In genomic region chr6:82385546-82385945, GRCh38 we compare ENCODE assay signal across 18 cellular contexts. TPM values are rescaled to one million over a fixed set of nuclear protein-coding genes. Genes with fewer than 3 reads are reported as not detected.
DNase-seq lines count a peak whose midpoint lies in the region; ATAC-seq, FAIRE-seq and TF ChIP-seq lines count a peak whose summit lies in the region.
"Had no signal": no experiment of that assay in that cellular context is flagged by ENCODE, and none has a peak within 500 bp of the region (broad histone marks: within the 10 kb centered on the region; RNA-seq: fewer than 3 reads in every experiment).

No MANE protein-coding gene starts in this region.

- 40% methylated on average over 2 of the region's 2 CpGs for WGBS in esophagus muscularis mucosa
- 56% methylated on average over 2 of the region's 2 CpGs for WGBS in smooth muscle cell (ENCODE audit: low lambda C conversion rate)
- WGBS in HepG2 (ENCODE audit: low lambda C conversion rate): 0% methylated on average over 2 of the region's 2 CpGs

- H3K36me3 ChIP-seq in HEK293 (ENCODE audit: control insufficient read depth in 2 of 2, insufficient read depth in 1 of 2, low read length in 2 of 2) (no peaks in the 10 kb centered on the region), PC-3 (ENCODE audit: low read depth, low read length) (no peaks in the 10 kb centered on the region), esophagus muscularis mucosa (no peaks in the 10 kb centered on the region), smooth muscle cell (ENCODE audit: low read depth) (no peaks in the 10 kb centered on the region), HepG2 (replicated peaks in 1 of 2; ENCODE audit: control insufficient read depth in 1 of 2, insufficient read depth in 2 of 2, low read length in 2 of 2) (no peaks in the 10 kb centered on the region)
- H3K36me3 ChIP-seq: SJSA1 had no signal

- intact Hi-C loops in PC-3 (cut with micrococcal nuclease): no loop called here
- intact Hi-C loops in esophagus muscularis mucosa (cut with DNase I): no loop called here
- intact Hi-C loops in HepG2 (cut with micrococcal nuclease; ENCODE audit: unreplicated experiment): no loop called here

- no peak for DNase-seq in PC-3
- DNase-seq in esophagus muscularis mucosa (ENCODE audit: extremely low spot score): no peak
- no peak for DNase-seq in smooth muscle cell (lab: John Stamatoyannopoulos, UW; ENCODE audit: unreplicated experiment)
- no peak for DNase-seq in HepG2 (ENCODE audit: low spot score)
- no peak for DNase-seq in NCI-H2196 (lab: John Stamatoyannopoulos, UW; ENCODE audit: unreplicated experiment)
- no peak for DNase-seq in cerebellar cortex (ENCODE audit: low spot score)
- DNase-seq: C1 segment of cervical spinal cord; CD8-positive, alpha-beta memory T cell; EL; NCI-H1694 treated with DMSO at 0.1 percent for 48 hours; NCI-H226; NCI-H524; NCI-H82 had no signal

- H3K4me3 ChIP-seq in HEK293 (ENCODE audit: low read depth, low read length) (no peak overlapping the region), PC-3 (ENCODE audit: low read length) (no peak overlapping the region), esophagus muscularis mucosa (peak overlapping the region in 1 of 4 donors; percentile 18), smooth muscle cell (no peak overlapping the region), HepG2 (replicated peaks in 1 of 3; ENCODE audit: insufficient read depth in 1 of 3, low read depth in 2 of 3, low read length in 3 of 3) (no peak overlapping the region)
- H3K4me3 ChIP-seq: SJSA1 had no signal

- BruUV-seq in PC-3 (replicated peaks; lab: Mats Ljungman, UMichigan) (no TSS peak), HepG2 (replicated peaks; lab: Mats Ljungman, UMichigan) (no TSS peak)

- H2AFZ ChIP-seq in PC-3 (ENCODE audit: low read length) (no peak overlapping the region), smooth muscle cell (ENCODE audit: low read depth) (no peak overlapping the region), HepG2 (ENCODE audit: low read length) (no peak overlapping the region)

- no peak for TF ChIP-seq RAD21 in HepG2 (CRISPR knock-in tag; IDR thresholded peaks at IDR 0.05)

- in situ Hi-C loops in HepG2 (cut with HindIII; ENCODE audit: extremely low pct_ligation_motif_present, low pct_unique_long_range_greater_than_20kb): no loop called here

- CTCF ChIA-PET in HEK293 (lab: Yijun Ruan, JAX): interaction anchor here (0.6 kb wide), 2 partner anchors 41 to 131 kb away, joined by 3 to 5 read pairs; no protein-coding TSS in a partner anchor
- CTCF ChIA-PET in PC-3 (lab: Charles Lee): interaction anchor here (0.6 kb wide), 1 partner anchor 10 kb away, joined by 3 read pairs; no protein-coding TSS in a partner anchor
- CTCF ChIA-PET in HepG2 (lab: Yijun Ruan, JAX; ENCODE audit: low intra/inter-chr PET ratio, low total read pairs): no interaction called here

- TF ChIP-seq CTCF in HEK293 (tag by site-specific recombination; IDR thresholded peaks at IDR 0.05): no peak
- TF ChIP-seq CTCF in PC-3 (conservative IDR thresholded peaks at IDR 0.05; ENCODE audit: low read depth, low read length): no peak
- TF ChIP-seq CTCF in esophagus muscularis mucosa (IDR thresholded peaks at IDR 0.05): no peak
- TF ChIP-seq CTCF in smooth muscle cell (IDR thresholded peaks at IDR 0.05; ENCODE audit: borderline replicate concordance, insufficient read depth, poor library complexity, severe bottlenecking): no peak
- no peak for TF ChIP-seq CTCF in HepG2 (CRISPR knock-in tag; IDR thresholded peaks at IDR 0.05)

- no peak for ATAC-seq in PC-3
- no peak for ATAC-seq in HepG2
- ATAC-seq: Panc1 had no signal

- H3K9ac ChIP-seq in PC-3 (ENCODE audit: low read length): no peak overlapping the region
- H3K9ac ChIP-seq in smooth muscle cell (ENCODE audit: low read depth): no peak overlapping the region
- no peak overlapping the region for H3K9ac ChIP-seq in HepG2 (ENCODE audit: insufficient read depth, low read depth, low read length)

- H3K4me2 ChIP-seq in PC-3 (ENCODE audit: low read length): peak overlapping the region; percentile 14; the same call in 1 of the 2 replicates
- no peak overlapping the region for H3K4me2 ChIP-seq in smooth muscle cell
- H3K4me2 ChIP-seq in HepG2 (ENCODE audit: low read depth, low read length): no peak overlapping the region

- TF ChIP-seq POLR2A in esophagus muscularis mucosa (IDR thresholded peaks at IDR 0.05; ENCODE audit: low read depth) (no peak), HepG2 (IDR thresholded peaks at IDR 0.05; ENCODE audit: insufficient read depth in 1 of 2, low read depth in 2 of 2, low read length in 2 of 2) (no peak)

- H3K27ac ChIP-seq in HEK293 (ENCODE audit: extremely low read depth, low read depth, low read length): no peak overlapping the region
- peak overlapping the region; percentile 6; the same call in 1 of the 2 replicates for H3K27ac ChIP-seq in PC-3 (ENCODE audit: low read length)
- H3K27ac ChIP-seq in esophagus muscularis mucosa (replicated peaks in 1 of 4): peak overlapping the region; percentile 65 to 77 (median 75)
- peak overlapping the region; percentile 28 for H3K27ac ChIP-seq in smooth muscle cell (ENCODE audit: low read depth)
- H3K27ac ChIP-seq in HepG2 (ENCODE audit: extremely low read length, insufficient read depth, low read length): no peak overlapping the region
- H3K27ac ChIP-seq: SJSA1 had no signal

- POLR2A ChIA-PET in HEK293 (lab: Yijun Ruan, JAX) (no interaction called here), PC-3 (lab: Charles Lee; ENCODE audit: unreplicated experiment) (no interaction called here), HepG2 (lab: Yijun Ruan, JAX) (no interaction called here)

- H3K27me3 ChIP-seq in PC-3 (ENCODE audit: low read length) (no peaks in the 10 kb centered on the region), esophagus muscularis mucosa (no peaks in the 10 kb centered on the region), smooth muscle cell (ENCODE audit: low read depth) (no peaks in the 10 kb centered on the region), HepG2 (ENCODE audit: control insufficient read depth in 1 of 2, insufficient read depth in 2 of 2, low read length in 2 of 2) (no peaks in the 10 kb centered on the region)
- H3K27me3 ChIP-seq: SJSA1 had no signal

- no peaks in the 10 kb centered on the region for H3K79me2 ChIP-seq in PC-3 (ENCODE audit: low read length)
- no peaks in the 10 kb centered on the region for H3K79me2 ChIP-seq in smooth muscle cell (ENCODE audit: low read depth)
- no peaks in the 10 kb centered on the region for H3K79me2 ChIP-seq in HepG2 (ENCODE audit: insufficient read depth, low read length)

- H3K9me2 ChIP-seq in PC-3 (replicated peaks; ENCODE audit: low read length): no peaks in the 10 kb centered on the region

- H3K4me1 ChIP-seq in HEK293 (ENCODE audit: control insufficient read depth, insufficient read depth, low read length) (peaks cover 10% of the 10 kb centered on the region; the same call in 1 of the 2 replicates), PC-3 (ENCODE audit: insufficient read depth, low read length) (peaks cover 20% of the 10 kb centered on the region), esophagus muscularis mucosa (peaks cover 0 to 57% (median 51%) of the 10 kb centered on the region in 4 donors), smooth muscle cell (ENCODE audit: low read depth) (peaks cover 38% of the 10 kb centered on the region), HepG2 (ENCODE audit: insufficient read depth, low read length) (no peaks in the 10 kb centered on the region)

- H3K9me3 ChIP-seq in HEK293 (ENCODE audit: control insufficient read depth, insufficient read depth, low read depth, low read length) (no peaks in the 10 kb centered on the region), PC-3 (ENCODE audit: low read length) (no peaks in the 10 kb centered on the region), esophagus muscularis mucosa (no peaks in the 10 kb centered on the region), smooth muscle cell (replicated peaks; ENCODE audit: low read depth) (no peaks in the 10 kb centered on the region), HepG2 (ENCODE audit: low read length) (no peaks in the 10 kb centered on the region)
- H3K9me3 ChIP-seq: SJSA1 had no signal

- H3F3A ChIP-seq in PC-3 (ENCODE audit: low read length, unreplicated experiment) (no peaks in the 10 kb centered on the region), smooth muscle cell (ENCODE audit: low read depth) (no peaks in the 10 kb centered on the region)

- FAIRE-seq in HepG2 (lab: Jason Lieb, UNC): no peak
- FAIRE-seq: GM12891, HTR-8/SVneo had no signal

- H4K20me1 ChIP-seq in PC-3 (ENCODE audit: low read length) (no peaks in the 10 kb centered on the region), smooth muscle cell (ENCODE audit: low read depth) (no peaks in the 10 kb centered on the region), HepG2 (ENCODE audit: insufficient read depth, low read length) (no peaks in the 10 kb centered on the region)

- no peak for TF ChIP-seq EP300 in esophagus muscularis mucosa (IDR thresholded peaks at IDR 0.05)
- TF ChIP-seq EP300 in HepG2 (IDR thresholded peaks at IDR 0.05; ENCODE audit: low read depth in 2 of 2, low read length in 2 of 2): no peak
- TF ChIP-seq EP300 in HepG2 (CRISPR knock-in tag; IDR thresholded peaks at IDR 0.05; ENCODE audit: borderline replicate concordance): no peak

RNA-seq across cellular contexts. Expression of gene TPBG, which starts 21.9 kb away (rescaled TPM):
- total RNA-seq in PC-3 (2014; rRNA removed) (43.0 and 49.6 TPM in 2 replicates), esophagus muscularis mucosa (100 to 1,000 TPM; 111 to 181 (median 118) TPM), smooth muscle cell (34.9 and 52.6 TPM in 2 replicates), HepG2 (2016; rRNA removed; fragmentation: Illumina TruSeq; extraction: Trizol) (0.39 and 0.75 TPM in 2 replicates)
- polyA plus RNA-seq in smooth muscle cell (26.1 and 52.2 TPM in 2 replicates), HepG2 (2011; rRNA removed) (0.73 and 0.82 TPM in 2 replicates)
- total RNA-seq in HepG2 (2016; cell fraction: cytosol; rRNA removed; fragmentation: Illumina TruSeq; extraction: Trizol; ENCODE audit: low read depth): 0.09 TPM in 1 of 2 replicates, not detected in the other
- 0.31 and 0.84 TPM in 2 replicates for total RNA-seq in HepG2 (2016; cell fraction: insoluble cytoplasmic fraction; rRNA removed; fragmentation: Illumina TruSeq; extraction: Trizol)
- 0.12 and 0.14 TPM in 2 replicates for total RNA-seq in HepG2 (2016; cell fraction: membrane; rRNA removed; fragmentation: Illumina TruSeq; extraction: Trizol)
- 0.81 and 0.94 TPM in 2 replicates for total RNA-seq in HepG2 (2016; cell fraction: nucleus; rRNA removed; fragmentation: Illumina TruSeq; extraction: Trizol)
- 0.28 and 0.35 TPM in 2 replicates for polyA plus RNA-seq in HepG2 (2011; cell fraction: cytosol; rRNA removed)
- 1.4 and 1.6 TPM in 2 replicates for polyA plus RNA-seq in HepG2 (2011; cell fraction: nucleus; rRNA removed)
- 0.11 and 0.41 TPM in 2 replicates for polyA plus RNA-seq in HepG2 (2012)
- polyA plus RNA-seq in HepG2 (2016; cell fraction: cytosol; fragmentation: Illumina TruSeq; extraction: Trizol; ENCODE audit: low read depth): 0.05 and 0.07 TPM in 2 replicates
- 0.32 and 0.43 TPM in 2 replicates for polyA plus RNA-seq in HepG2 (2016; cell fraction: insoluble cytoplasmic fraction; fragmentation: Illumina TruSeq; extraction: Trizol; ENCODE audit: low read depth)
- polyA plus RNA-seq in HepG2 (2016; cell fraction: membrane; fragmentation: Illumina TruSeq; extraction: Trizol; ENCODE audit: low read depth): 0.07 and 0.10 TPM in 2 replicates
- polyA plus RNA-seq in HepG2 (2016; cell fraction: nucleus; fragmentation: Illumina TruSeq; extraction: Trizol; ENCODE audit: insufficient read depth, low read depth): 1.6 TPM in 2 replicates
- 0.56 and 13.9 TPM in 2 replicates for polyA minus RNA-seq in HepG2 (2011; rRNA and poly(A)+ RNA removed; ENCODE audit: low replicate concordance)
- 0.89 and 1.2 TPM in 2 replicates for polyA minus RNA-seq in HepG2 (2011; cell fraction: cytosol; rRNA and poly(A)+ RNA removed)
- polyA minus RNA-seq in HepG2 (2011; cell fraction: nucleus; rRNA and poly(A)+ RNA removed): 0.75 and 0.77 TPM in 2 replicates
- total RNA-seq: CD8-positive, alpha-beta memory T cell had no signal

Comparison
In these comparisons a context has a peak if more than half of its experiments do, and no peak if none do; other contexts are left out.
1. H3K27ac ChIP-seq: peak in PC-3 (single experiment), esophagus muscularis mucosa (4 of 4) and smooth muscle cell (single experiment); none in HEK293 (single experiment) and HepG2 (single experiment).
2. RNA of gene TPBG, which starts 21.9 kb away (total RNA-seq): 111 to 181 TPM in esophagus muscularis mucosa, 34.9 to 52.6 TPM in smooth muscle cell and 43.0 to 49.6 TPM in PC-3; 0.09 to 0.94 TPM in HepG2; every median in the first group is over 10 times any median in the second.
3. Of the 63 proteins assayed by ChIP-seq in both HepG2 and HEK293: peak only in HepG2: none; only in HEK293: ZNF335; in both: none; in neither: 62.